Comparison of ENCODE assay signal across 8 cellular contexts in the genomic region with DNA sequence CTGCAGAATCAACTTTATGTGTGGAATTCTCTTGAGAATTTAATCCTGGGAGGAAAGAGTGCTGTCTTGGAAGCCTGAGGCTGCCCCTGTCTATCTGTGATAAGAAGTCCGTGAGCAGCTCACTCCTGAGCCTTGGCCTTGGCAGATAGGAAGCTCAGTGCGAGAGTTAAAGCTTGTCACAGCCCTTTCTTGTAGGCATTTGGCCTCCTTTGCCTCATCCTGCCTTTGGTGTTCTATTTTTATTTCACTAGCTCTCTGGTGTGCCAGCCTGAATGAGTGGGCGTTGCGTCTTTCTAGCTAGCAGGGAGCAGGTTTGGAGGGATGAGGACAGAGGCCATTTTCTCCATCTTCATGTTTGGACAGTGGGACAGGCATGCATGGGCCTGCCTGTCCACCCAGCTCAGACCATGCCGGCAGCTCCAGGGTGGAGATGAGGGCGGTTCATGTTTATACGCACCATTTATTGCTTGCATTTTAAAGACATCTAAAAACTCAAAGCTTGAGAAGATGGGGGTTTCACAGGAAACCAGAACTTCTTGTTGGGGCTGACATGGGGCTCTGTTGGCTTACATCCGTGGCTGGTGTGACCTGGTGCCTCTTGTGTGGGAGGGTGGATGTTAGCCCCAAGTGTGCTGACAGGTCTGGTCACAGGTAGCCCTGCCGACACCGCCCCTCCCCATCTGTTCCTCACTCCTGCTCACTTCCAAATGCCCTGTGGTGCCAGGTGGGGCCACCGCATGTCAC. TPM values are rescaled to one million over a fixed set of nuclear protein-coding genes. Genes with fewer than 3 reads are reported as not detected.
A peak's percentile ranks its signal among the peaks of the same experiment; 100 is the strongest.
DNase-seq lines count a peak whose midpoint lies in the region; ATAC-seq and TF ChIP-seq lines count a peak whose summit lies in the region.

No MANE protein-coding gene starts in this region.

- no peaks in the 10 kb centered on the region for H3K27me3 ChIP-seq in vagina

- H3K9me3 Mint-ChIP-seq in natural killer cell = no peaks in the 10 kb centered on the region

- intact Hi-C loops in natural killer cell (cut with micrococcal nuclease) (loop anchor here (2.0 to 5.0 kb wide), 3 partner anchors 14 to 48 kb away; a partner anchor contains a TSS), vagina (cut with DNase I) (no loop called here)

- no peaks in the 10 kb centered on the region for H3K36me3 Mint-ChIP-seq in natural killer cell

- H3K4me3 Mint-ChIP-seq in natural killer cell = peak overlapping the region; percentile 90

- no peak overlapping the region for H3K4me3 ChIP-seq in vagina

- H3K27ac ChIP-seq in VCaP = peak overlapping the region; percentile 83
- H3K27ac ChIP-seq in vagina = peak overlapping the region; percentile 97

- H3K9me3 ChIP-seq in vagina = no peaks in the 10 kb centered on the region

- H3K4me1 Mint-ChIP-seq in natural killer cell = peaks cover 70 to 82% of the 10 kb centered on the region in 2 donors

- no peaks in the 10 kb centered on the region for H3K36me3 ChIP-seq in vagina

- TF ChIP-seq CTCF in VCaP (conservative IDR thresholded peaks at IDR 0.05) (no peak), natural killer cell (IDR thresholded peaks at IDR 0.05) (no peak), vagina (IDR thresholded peaks at IDR 0.05) (no peak)

- H3K27me3 Mint-ChIP-seq in natural killer cell (ENCODE audit: low read depth in 2 of 2) = no peaks in the 10 kb centered on the region

- peak overlapping the region; percentile 99 to 100 for H3K27ac Mint-ChIP-seq in natural killer cell

- peak; percentile 89 for DNase-seq in cerebellum (ENCODE audit: low spot score)
- DNase-seq in natural killer cell = peak; percentile 66
- no peak for DNase-seq in vagina (ENCODE audit: extremely low spot score in 2 of 2)
- no peak for DNase-seq in amniotic stem cell (lab: John Stamatoyannopoulos, UW)
- no peak for DNase-seq in 8988T

- H3K4me1 ChIP-seq in vagina = peaks cover 89% of the 10 kb centered on the region

- no peak for TF ChIP-seq POLR2A in vagina (IDR thresholded peaks at IDR 0.05)

- ATAC-seq in GM21515 (IDR thresholded peaks at IDR 0.05; ENCODE audit: unreplicated experiment) = peak; percentile 31
- ATAC-seq in natural killer cell = peak; percentile 68 to 85 (median 84)
- ATAC-seq in HG03342 (IDR thresholded peaks at IDR 0.05; ENCODE audit: unreplicated experiment) = no peak

RNA-seq across cellular contexts. Expression of a gene that starts 29.8 kb away (rescaled TPM):
- total RNA-seq in cerebellum (1.5 TPM), natural killer cell (10 to 100 TPM; 10.4 to 28.2 (median 10.9) TPM), vagina (10.6 TPM)

RNA-seq across cellular contexts. Expression of a gene that starts 52.9 kb away (rescaled TPM):
- total RNA-seq in cerebellum = 80.1 TPM
- 100 to 1,000 TPM in 2 of 3 donors, 10 to 100 TPM in 1; 94.9 to 113 (median 102) TPM for total RNA-seq in natural killer cell
- 48.4 TPM for total RNA-seq in vagina

RNA-seq across cellular contexts. Expression of a gene that starts 53.8 kb away (rescaled TPM):
- total RNA-seq in cerebellum (21.2 TPM), natural killer cell (10 to 100 TPM; 75.6 to 99.4 (median 88.4) TPM), vagina (34.4 TPM)

Comparison
In these comparisons a context has a peak if more than half of its experiments do, and no peak if none do; other contexts are left out.
1. DNase-seq: peak in cerebellum (single experiment) and natural killer cell (single experiment); none in vagina (0 of 2), amniotic stem cell (single experiment) and 8988T (single experiment).